Comparison of ENCODE assay signal across 22 cellular contexts in genomic region chr5:1359031-1359645, GRCh38.
"Had no signal": no experiment of that assay in that cellular context is flagged by ENCODE, and none has a peak within 500 bp of the region (broad histone marks: within the 10 kb centered on the region; RNA-seq: fewer than 3 reads in every experiment).

No MANE protein-coding gene starts in this region.

- H3K4me3 ChIP-seq: MG63, SJCRH30 had no signal

- H3K27ac ChIP-seq: RWPE1, SJCRH30 had no signal

- H3K36me3 ChIP-seq: MG63, SJCRH30 had no signal

- H3K4me1 ChIP-seq: SJCRH30 had no signal

- H3K9me3 ChIP-seq: MG63, SJCRH30 had no signal

- DNase-seq: IMR-90, Karpas-422, KG1, MG63, NCI-H1092, NCI-H1105 treated with DMSO at 0.1 percent for 48 hours, NCI-H1417 treated with DMSO at 0.1 percent for 48 hours, NCI-H146, NCI-H1694 treated with DMSO at 0.1 percent for 48 hours, NCI-H1930, NCI-H2081, NCI-H2107, NCI-H2227 treated with DMSO at 0.1 percent for 48 hours, NCI-H524, NCI-H69, NCI-H774, SHP77 treated with DMSO at 0.1 percent for 48 hours, SJCRH30, T-helper 1 cell had no signal

- H3K27me3 ChIP-seq: SJCRH30 had no signal

- ATAC-seq: Panc1, SK-N-SH treated with all-trans-retinoic acid at 6 μM for 48 hours had no signal
